Comparison of ENCODE assay signal across 1 cellular context in the genomic region with DNA sequence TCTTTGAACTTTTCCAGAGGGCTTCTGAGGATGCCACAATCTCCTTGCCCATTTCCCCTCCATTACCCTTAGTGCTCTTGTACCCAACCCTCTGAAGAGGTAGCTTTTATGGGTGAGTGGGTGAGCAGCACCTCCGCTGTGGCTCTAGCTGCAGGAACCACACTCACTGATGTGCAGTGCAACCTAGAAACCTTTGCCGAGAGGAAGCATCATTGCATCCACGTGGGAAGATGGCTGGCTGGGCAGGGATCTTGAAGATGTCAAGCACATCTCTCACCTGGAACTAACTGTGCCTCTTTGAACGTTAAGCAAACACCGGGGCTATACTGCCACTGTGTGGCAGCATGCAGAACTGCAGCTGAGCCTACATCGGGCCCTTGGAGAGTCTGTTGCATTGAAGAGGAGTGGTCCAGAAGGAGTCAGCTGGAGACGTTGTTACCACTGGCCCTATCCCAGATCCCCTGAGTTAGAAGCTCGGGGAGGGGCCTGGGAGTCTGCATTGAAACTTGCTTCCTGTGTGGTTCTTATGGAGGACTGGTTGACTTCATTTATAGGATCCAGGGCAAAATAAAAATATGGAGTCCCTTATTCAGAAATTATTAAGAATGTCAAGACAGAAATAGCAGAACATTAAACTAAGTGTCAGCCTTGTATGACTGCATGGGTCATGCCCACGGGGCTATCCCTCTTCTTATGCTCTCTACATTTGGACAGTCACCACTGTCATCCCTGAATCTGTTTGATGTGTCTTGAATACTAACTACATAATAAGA.
A peak's percentile ranks its signal among the peaks of the same experiment; 100 is the strongest.
TF ChIP-seq lines count a peak whose summit lies in the region.

No MANE protein-coding gene starts in this region.

TF ChIP-seq in GM23338, 12 proteins besides CTCF, POLR2A, EP300 and RAD21 (continued from another document):
- 0 out of 2 replicates have a peak, but pooled peaks have one; percentile 35 for TF ChIP-seq ZNF462 (CRISPR knock-in tag; IDR thresholded peaks at IDR 0.05)
- no peak for TF ChIP-seq ZNF114 (CRISPR knock-in tag; IDR thresholded peaks at IDR 0.05)
- TF ChIP-seq POLR2AphosphoS5 (IDR thresholded peaks at IDR 0.05; ENCODE audit: low read depth) = no peak
- no peak for TF ChIP-seq REST (IDR thresholded peaks at IDR 0.05; ENCODE audit: unreplicated experiment)
